In the genomic region with DNA sequence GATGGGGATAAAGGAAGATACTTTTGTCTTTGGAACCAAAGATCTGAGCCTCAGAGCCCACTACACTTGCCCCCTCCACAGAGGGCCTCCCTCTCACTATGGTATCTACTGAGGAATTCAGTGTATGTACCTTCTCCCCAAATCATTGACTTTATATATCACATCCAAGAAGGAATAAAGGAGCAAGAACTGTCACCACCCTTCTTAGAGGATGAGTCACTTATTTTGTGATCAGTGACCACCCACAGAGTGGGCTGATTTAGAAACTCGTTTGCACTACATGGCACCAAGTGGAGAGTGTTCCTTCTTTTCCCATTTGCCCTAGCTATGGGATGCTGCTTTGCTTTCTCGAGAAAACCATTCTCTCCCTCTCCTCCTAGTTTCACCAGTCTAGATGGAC, we compare ENCODE assay signal across 1 cellular context.
TF ChIP-seq lines count a peak whose summit lies in the region.

No MANE protein-coding gene starts in this region.

TF ChIP-seq in WTC11, 78 proteins besides CTCF, POLR2A, EP300 and RAD21 (continued from another document):
- TF ChIP-seq, protein P1, sequence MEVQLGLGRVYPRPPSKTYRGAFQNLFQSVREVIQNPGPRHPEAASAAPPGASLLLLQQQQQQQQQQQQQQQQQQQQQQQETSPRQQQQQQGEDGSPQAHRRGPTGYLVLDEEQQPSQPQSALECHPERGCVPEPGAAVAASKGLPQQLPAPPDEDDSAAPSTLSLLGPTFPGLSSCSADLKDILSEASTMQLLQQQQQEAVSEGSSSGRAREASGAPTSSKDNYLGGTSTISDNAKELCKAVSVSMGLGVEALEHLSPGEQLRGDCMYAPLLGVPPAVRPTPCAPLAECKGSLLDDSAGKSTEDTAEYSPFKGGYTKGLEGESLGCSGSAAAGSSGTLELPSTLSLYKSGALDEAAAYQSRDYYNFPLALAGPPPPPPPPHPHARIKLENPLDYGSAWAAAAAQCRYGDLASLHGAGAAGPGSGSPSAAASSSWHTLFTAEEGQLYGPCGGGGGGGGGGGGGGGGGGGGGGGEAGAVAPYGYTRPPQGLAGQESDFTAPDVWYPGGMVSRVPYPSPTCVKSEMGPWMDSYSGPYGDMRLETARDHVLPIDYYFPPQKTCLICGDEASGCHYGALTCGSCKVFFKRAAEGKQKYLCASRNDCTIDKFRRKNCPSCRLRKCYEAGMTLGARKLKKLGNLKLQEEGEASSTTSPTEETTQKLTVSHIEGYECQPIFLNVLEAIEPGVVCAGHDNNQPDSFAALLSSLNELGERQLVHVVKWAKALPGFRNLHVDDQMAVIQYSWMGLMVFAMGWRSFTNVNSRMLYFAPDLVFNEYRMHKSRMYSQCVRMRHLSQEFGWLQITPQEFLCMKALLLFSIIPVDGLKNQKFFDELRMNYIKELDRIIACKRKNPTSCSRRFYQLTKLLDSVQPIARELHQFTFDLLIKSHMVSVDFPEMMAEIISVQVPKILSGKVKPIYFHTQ (CRISPR knock-in tag; IDR thresholded peaks at IDR 0.05): no peak
- TF ChIP-seq, protein P2, sequence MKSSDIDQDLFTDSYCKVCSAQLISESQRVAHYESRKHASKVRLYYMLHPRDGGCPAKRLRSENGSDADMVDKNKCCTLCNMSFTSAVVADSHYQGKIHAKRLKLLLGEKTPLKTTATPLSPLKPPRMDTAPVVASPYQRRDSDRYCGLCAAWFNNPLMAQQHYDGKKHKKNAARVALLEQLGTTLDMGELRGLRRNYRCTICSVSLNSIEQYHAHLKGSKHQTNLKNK (CRISPR knock-in tag; IDR thresholded peaks at IDR 0.05): no peak
- TF ChIP-seq ZNF317 (CRISPR knock-in tag; IDR thresholded peaks at IDR 0.05; ENCODE audit: borderline replicate concordance, low read depth): no peak
- TF ChIP-seq ZNF423 (CRISPR knock-in tag; IDR thresholded peaks at IDR 0.05): no peak
- no peak for TF ChIP-seq RORB (CRISPR knock-in tag; IDR thresholded peaks at IDR 0.05)
- TF ChIP-seq, protein P3, sequence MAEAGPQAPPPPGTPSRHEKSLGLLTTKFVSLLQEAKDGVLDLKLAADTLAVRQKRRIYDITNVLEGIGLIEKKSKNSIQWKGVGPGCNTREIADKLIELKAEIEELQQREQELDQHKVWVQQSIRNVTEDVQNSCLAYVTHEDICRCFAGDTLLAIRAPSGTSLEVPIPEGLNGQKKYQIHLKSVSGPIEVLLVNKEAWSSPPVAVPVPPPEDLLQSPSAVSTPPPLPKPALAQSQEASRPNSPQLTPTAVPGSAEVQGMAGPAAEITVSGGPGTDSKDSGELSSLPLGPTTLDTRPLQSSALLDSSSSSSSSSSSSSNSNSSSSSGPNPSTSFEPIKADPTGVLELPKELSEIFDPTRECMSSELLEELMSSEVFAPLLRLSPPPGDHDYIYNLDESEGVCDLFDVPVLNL (CRISPR knock-in tag; IDR thresholded peaks at IDR 0.05; ENCODE audit: borderline replicate concordance, low read depth): no peak
- TF ChIP-seq, protein P4, sequence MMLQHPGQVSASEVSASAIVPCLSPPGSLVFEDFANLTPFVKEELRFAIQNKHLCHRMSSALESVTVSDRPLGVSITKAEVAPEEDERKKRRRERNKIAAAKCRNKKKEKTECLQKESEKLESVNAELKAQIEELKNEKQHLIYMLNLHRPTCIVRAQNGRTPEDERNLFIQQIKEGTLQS (CRISPR knock-in tag; conservative IDR thresholded peaks at IDR 0.05): no peak
- TF ChIP-seq, protein P5, sequence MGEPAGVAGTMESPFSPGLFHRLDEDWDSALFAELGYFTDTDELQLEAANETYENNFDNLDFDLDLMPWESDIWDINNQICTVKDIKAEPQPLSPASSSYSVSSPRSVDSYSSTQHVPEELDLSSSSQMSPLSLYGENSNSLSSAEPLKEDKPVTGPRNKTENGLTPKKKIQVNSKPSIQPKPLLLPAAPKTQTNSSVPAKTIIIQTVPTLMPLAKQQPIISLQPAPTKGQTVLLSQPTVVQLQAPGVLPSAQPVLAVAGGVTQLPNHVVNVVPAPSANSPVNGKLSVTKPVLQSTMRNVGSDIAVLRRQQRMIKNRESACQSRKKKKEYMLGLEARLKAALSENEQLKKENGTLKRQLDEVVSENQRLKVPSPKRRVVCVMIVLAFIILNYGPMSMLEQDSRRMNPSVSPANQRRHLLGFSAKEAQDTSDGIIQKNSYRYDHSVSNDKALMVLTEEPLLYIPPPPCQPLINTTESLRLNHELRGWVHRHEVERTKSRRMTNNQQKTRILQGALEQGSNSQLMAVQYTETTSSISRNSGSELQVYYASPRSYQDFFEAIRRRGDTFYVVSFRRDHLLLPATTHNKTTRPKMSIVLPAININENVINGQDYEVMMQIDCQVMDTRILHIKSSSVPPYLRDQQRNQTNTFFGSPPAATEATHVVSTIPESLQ (CRISPR knock-in tag; IDR thresholded peaks at IDR 0.05): no peak
- TF ChIP-seq NR3C1 (CRISPR knock-in tag; conservative IDR thresholded peaks at IDR 0.05; ENCODE audit: low read depth): no peak
- TF ChIP-seq, protein P6, sequence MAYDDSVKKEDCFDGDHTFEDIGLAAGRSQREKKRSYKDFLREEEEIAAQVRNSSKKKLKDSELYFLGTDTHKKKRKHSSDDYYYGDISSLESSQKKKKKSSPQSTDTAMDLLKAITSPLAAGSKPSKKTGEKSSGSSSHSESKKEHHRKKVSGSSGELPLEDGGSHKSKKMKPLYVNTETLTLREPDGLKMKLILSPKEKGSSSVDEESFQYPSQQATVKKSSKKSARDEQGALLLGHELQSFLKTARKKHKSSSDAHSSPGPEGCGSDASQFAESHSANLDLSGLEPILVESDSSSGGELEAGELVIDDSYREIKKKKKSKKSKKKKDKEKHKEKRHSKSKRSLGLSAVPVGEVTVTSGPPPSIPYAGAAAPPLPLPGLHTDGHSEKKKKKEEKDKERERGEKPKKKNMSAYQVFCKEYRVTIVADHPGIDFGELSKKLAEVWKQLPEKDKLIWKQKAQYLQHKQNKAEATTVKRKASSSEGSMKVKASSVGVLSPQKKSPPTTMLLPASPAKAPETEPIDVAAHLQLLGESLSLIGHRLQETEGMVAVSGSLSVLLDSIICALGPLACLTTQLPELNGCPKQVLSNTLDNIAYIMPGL (CRISPR knock-in tag; IDR thresholded peaks at IDR 0.05): no peak
- TF ChIP-seq ESRRA (CRISPR knock-in tag; IDR thresholded peaks at IDR 0.05; ENCODE audit: borderline replicate concordance): no peak
